In genomic region chr16:67968440-67969285, GRCh38 we compare ENCODE assay signal across 8 cellular contexts. TPM values are rescaled to one million over a fixed set of nuclear protein-coding genes. Genes with fewer than 3 reads are reported as not detected.
DNase-seq lines count a peak whose midpoint lies in the region; ATAC-seq and TF ChIP-seq lines count a peak whose summit lies in the region.

SLC12A4 (minus strand) TSS chr16:67968637; CDS start chr16:67968553, 84 bp downstream.

- H3K27me3 ChIP-seq in BLaER1 (no peaks in the 10 kb centered on the region), RWPE2 (ENCODE audit: insufficient read depth, poor library complexity, severe bottlenecking) (no peaks in the 10 kb centered on the region), neural progenitor cell (peaks cover 20% of the 10 kb centered on the region), stomach smooth muscle (ENCODE audit: control insufficient read depth in 1 of 2, insufficient read depth in 2 of 2, low read length in 2 of 2) (no peaks in the 10 kb centered on the region)

- peak; percentile 78 for ATAC-seq in GM19372 (IDR thresholded peaks at IDR 0.05; ENCODE audit: low read depth, unreplicated experiment)
- peak; percentile 83 for ATAC-seq in HG03521 (IDR thresholded peaks at IDR 0.05; ENCODE audit: unreplicated experiment)
- ATAC-seq in RWPE2 (ENCODE audit: low read depth), result peak; percentile 72

- H3K9me3 ChIP-seq in BLaER1, result no peaks in the 10 kb centered on the region
- no peaks in the 10 kb centered on the region for H3K9me3 ChIP-seq in RWPE2 (ENCODE audit: severe bottlenecking)
- no peaks in the 10 kb centered on the region for H3K9me3 ChIP-seq in neural progenitor cell (ENCODE audit: low read depth)
- no peaks in the 10 kb centered on the region for H3K9me3 ChIP-seq in stomach smooth muscle (ENCODE audit: control insufficient read depth in 2 of 2, low read length in 2 of 2)

- H3K4me3 ChIP-seq in BLaER1 (peak within 1 kb of the TSS; percentile 83), RWPE2 (ENCODE audit: severe bottlenecking) (peak within 1 kb of the TSS; percentile 77), fibroblast of villous mesenchyme (ENCODE audit: low read depth, low read length) (peak within 1 kb of the TSS; percentile 96), neural progenitor cell (peak within 1 kb of the TSS; percentile 55), stomach smooth muscle (ENCODE audit: low read length in 2 of 2) (peak within 1 kb of the TSS; percentile 96 to 97)

- TF ChIP-seq CTCF in RWPE2 (IDR thresholded peaks at IDR 0.05; ENCODE audit: poor library complexity, severe bottlenecking) (peak; percentile 3), fibroblast of villous mesenchyme (IDR thresholded peaks at IDR 0.05; ENCODE audit: insufficient read depth, low read depth, low read length) (no peak), neural progenitor cell (IDR thresholded peaks at IDR 0.05) (no peak)

- H3K27me3 Mint-ChIP-seq in neural progenitor cell (ENCODE audit: insufficient read depth, low read depth), result peaks cover 24% of the 10 kb centered on the region

- H4K20me1 ChIP-seq in BLaER1, result peaks cover 36% of the 10 kb centered on the region; the same call in 1 of the 2 replicates
- H4K20me1 ChIP-seq in neural progenitor cell (ENCODE audit: low read depth), result peaks cover 5% of the 10 kb centered on the region

- H3K27ac ChIP-seq in BLaER1 (peak within 1 kb of the TSS; percentile 82), RWPE2 (ENCODE audit: poor library complexity, severe bottlenecking) (peak within 1 kb of the TSS; percentile 77), neural progenitor cell (no peak within 1 kb of the TSS), stomach smooth muscle (ENCODE audit: low read length) (peak within 1 kb of the TSS; percentile 89)

- H3F3A ChIP-seq in neural progenitor cell (ENCODE audit: low read depth), result peaks cover 24% of the 10 kb centered on the region

- peak within 1 kb of the TSS; percentile 3 for H3K27ac Mint-ChIP-seq in neural progenitor cell

- H3K4me1 ChIP-seq in BLaER1, result peaks cover 49% of the 10 kb centered on the region
- peaks cover 16% of the 10 kb centered on the region for H3K4me1 ChIP-seq in RWPE2 (ENCODE audit: insufficient read depth, poor library complexity, severe bottlenecking)
- H3K4me1 ChIP-seq in neural progenitor cell, result peaks cover 14% of the 10 kb centered on the region
- H3K4me1 ChIP-seq in stomach smooth muscle (ENCODE audit: control insufficient read depth, insufficient read depth, low read length), result peaks cover 43% of the 10 kb centered on the region

- no peaks in the 10 kb centered on the region for H3K36me3 Mint-ChIP-seq in neural progenitor cell

- H3K4me1 Mint-ChIP-seq in neural progenitor cell, result peaks cover 18% of the 10 kb centered on the region

- peak within 1 kb of the TSS; percentile 84 for H3K9ac ChIP-seq in BLaER1
- peak within 1 kb of the TSS; percentile 16 for H3K9ac ChIP-seq in neural progenitor cell
- peak within 1 kb of the TSS; percentile 95 for H3K9ac ChIP-seq in stomach smooth muscle (ENCODE audit: low read length in 2 of 2)

- H3K4me3 Mint-ChIP-seq in neural progenitor cell, result peak within 1 kb of the TSS; percentile 89

- H3K4me2 ChIP-seq in BLaER1 (peak within 1 kb of the TSS; percentile 97), neural progenitor cell (peak within 1 kb of the TSS; percentile 86)

- peak; percentile 90 for DNase-seq in RWPE2 (ENCODE audit: low spot score)
- DNase-seq in activated gamma-delta T cell (lab: John Stamatoyannopoulos, UW), result peak; percentile 82
- DNase-seq in fibroblast of villous mesenchyme (ENCODE audit: low read depth), result peak; percentile 72
- DNase-seq in neural progenitor cell (ENCODE audit: low spot score), result peak; percentile 80

- H3K9me3 Mint-ChIP-seq in neural progenitor cell, result no peaks in the 10 kb centered on the region

- H2AFZ ChIP-seq in neural progenitor cell (replicated peaks), result peak within 1 kb of the TSS; percentile 67

- H3K36me3 ChIP-seq in BLaER1 (peaks cover 3% of the 10 kb centered on the region; the same call in 1 of the 2 replicates), RWPE2 (ENCODE audit: low read depth) (peaks cover 15% of the 10 kb centered on the region; the same call in 1 of the 2 replicates), neural progenitor cell (no peaks in the 10 kb centered on the region), stomach smooth muscle (ENCODE audit: control insufficient read depth in 2 of 2, insufficient read depth in 2 of 2, low read length in 2 of 2) (peaks cover 0 to 2% of the 10 kb centered on the region in 2 donors)

- H3K79me2 ChIP-seq in neural progenitor cell (ENCODE audit: low read depth), result no peaks in the 10 kb centered on the region

RNA-seq across cellular contexts. Expression of gene SLC12A4, which starts in this region (rescaled TPM):
- 90.5 and 104 TPM in 2 replicates for total RNA-seq in fibroblast of villous mesenchyme
- 8.8 and 21.1 TPM in 2 replicates for total RNA-seq in neural progenitor cell (ENCODE audit: low replicate concordance)

Comparison
In these comparisons a context has a peak if more than half of its experiments do, and no peak if none do; other contexts are left out.
1. H3K9ac ChIP-seq: peak in every context shown above with its lines; median percentile 95 in stomach smooth muscle; 84 in BLaER1; 16 in neural progenitor cell.